In the genomic region with DNA sequence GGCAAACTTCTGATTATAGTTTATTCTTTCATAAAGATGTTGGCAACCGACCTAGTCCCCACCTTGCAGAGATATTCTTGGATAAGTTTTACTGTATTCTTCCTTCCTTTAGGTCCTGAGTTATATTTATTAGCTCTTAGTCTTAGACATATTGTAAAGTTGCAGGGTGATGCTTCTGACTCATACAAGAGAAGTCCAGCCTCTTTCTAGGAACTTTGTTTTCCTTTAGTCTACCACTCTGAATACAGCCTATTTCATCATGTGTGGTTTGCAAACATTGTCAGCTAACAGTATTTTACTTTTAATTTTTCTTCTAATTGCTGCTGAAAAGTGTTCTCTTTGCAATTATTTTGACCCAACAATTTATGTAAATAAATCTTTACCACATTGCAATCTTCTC, we compare ENCODE assay signal across 15 cellular contexts.
DNase-seq lines count a peak whose midpoint lies in the region; ATAC-seq, FAIRE-seq and TF ChIP-seq lines count a peak whose summit lies in the region.
"Had no signal": no experiment of that assay in that cellular context is flagged by ENCODE, and none has a peak within 500 bp of the region (broad histone marks: within the 10 kb centered on the region; RNA-seq: fewer than 3 reads in every experiment).

No MANE protein-coding gene starts in this region.

- no peak for DNase-seq in GM19239 (ENCODE audit: insufficient read length, low spot score)
- no peak for DNase-seq in RWPE2 (ENCODE audit: low spot score)
- peak; percentile 64 for DNase-seq in epithelial cell of esophagus (ENCODE audit: low read depth)
- peak; percentile 54 for DNase-seq in renal cortical epithelial cell (ENCODE audit: low read depth)
- no peak for DNase-seq in NCI-H2081 (lab: John Stamatoyannopoulos, UW)
- DNase-seq in NCI-H187 (lab: John Stamatoyannopoulos, UW): no peak
- DNase-seq: activated CD4-positive, alpha-beta T cell treated with anti-CD3 and anti-CD28 coated beads, Interleukin-2, amount 10 ng/mL, durations not matched to agents 7 days and 5 days; erythroblast; NCI-H1105 treated with DMSO at 0.1 percent for 48 hours; stimulated activated CD4-positive, alpha-beta T cell treated with anti-CD3 and anti-CD28 coated beads, Interleukin-12 subunit alpha, Interleukin-12 subunit beta, amount 100 ng/mL, for 4 hours; T-helper 1 cell had no signal

- H3K9me3 ChIP-seq in RWPE2 (ENCODE audit: severe bottlenecking): no peaks in the 10 kb centered on the region
- H3K9me3 ChIP-seq: thoracic aorta had no signal

- peak; percentile 68 for FAIRE-seq in GM19239 (lab: Jason Lieb, UNC)

- peaks cover 8% of the 10 kb centered on the region for H3K4me1 ChIP-seq in RWPE2 (ENCODE audit: insufficient read depth, poor library complexity, severe bottlenecking)

- no peak overlapping the region for H3K27ac ChIP-seq in RWPE2 (ENCODE audit: poor library complexity, severe bottlenecking)
- H3K27ac ChIP-seq: thoracic aorta had no signal

- no peaks in the 10 kb centered on the region for H3K27me3 ChIP-seq in RWPE2 (ENCODE audit: insufficient read depth, poor library complexity, severe bottlenecking)

- ATAC-seq in RWPE2 (ENCODE audit: low read depth): peak; percentile 93
- no peak for ATAC-seq in HG03095 (IDR thresholded peaks at IDR 0.05; ENCODE audit: unreplicated experiment)
- no peak for ATAC-seq in HG02678 (IDR thresholded peaks at IDR 0.05; ENCODE audit: unreplicated experiment)
- ATAC-seq: activated T-helper 17 cell treated with anti-CD3 and anti-CD28 coated beads, Interleukin-2, amount 50 U/mL, for 72 hours had no signal

- no peak overlapping the region for H3K4me3 ChIP-seq in RWPE2 (ENCODE audit: severe bottlenecking)
- no peak overlapping the region for H3K4me3 ChIP-seq in epithelial cell of esophagus (ENCODE audit: low read length)
- H3K4me3 ChIP-seq: thoracic aorta had no signal

- TF ChIP-seq CTCF in RWPE2 (IDR thresholded peaks at IDR 0.05; ENCODE audit: poor library complexity, severe bottlenecking) (no peak), epithelial cell of esophagus (IDR thresholded peaks at IDR 0.05; ENCODE audit: insufficient read depth, low read depth, low read length, missing control alignments) (no peak)

- no peaks in the 10 kb centered on the region for H3K36me3 ChIP-seq in RWPE2 (ENCODE audit: low read depth)
- H3K36me3 ChIP-seq: thoracic aorta had no signal

Comparison
In these comparisons a context has a peak if more than half of its experiments do, and no peak if none do; other contexts are left out.
1. DNase-seq: peak in epithelial cell of esophagus (single experiment) and renal cortical epithelial cell (single experiment); none in GM19239 (single experiment), RWPE2 (single experiment), NCI-H2081 (0 of 2) and NCI-H187 (0 of 2).